ENCODE assay signal across 1 cellular context in the genomic region with DNA sequence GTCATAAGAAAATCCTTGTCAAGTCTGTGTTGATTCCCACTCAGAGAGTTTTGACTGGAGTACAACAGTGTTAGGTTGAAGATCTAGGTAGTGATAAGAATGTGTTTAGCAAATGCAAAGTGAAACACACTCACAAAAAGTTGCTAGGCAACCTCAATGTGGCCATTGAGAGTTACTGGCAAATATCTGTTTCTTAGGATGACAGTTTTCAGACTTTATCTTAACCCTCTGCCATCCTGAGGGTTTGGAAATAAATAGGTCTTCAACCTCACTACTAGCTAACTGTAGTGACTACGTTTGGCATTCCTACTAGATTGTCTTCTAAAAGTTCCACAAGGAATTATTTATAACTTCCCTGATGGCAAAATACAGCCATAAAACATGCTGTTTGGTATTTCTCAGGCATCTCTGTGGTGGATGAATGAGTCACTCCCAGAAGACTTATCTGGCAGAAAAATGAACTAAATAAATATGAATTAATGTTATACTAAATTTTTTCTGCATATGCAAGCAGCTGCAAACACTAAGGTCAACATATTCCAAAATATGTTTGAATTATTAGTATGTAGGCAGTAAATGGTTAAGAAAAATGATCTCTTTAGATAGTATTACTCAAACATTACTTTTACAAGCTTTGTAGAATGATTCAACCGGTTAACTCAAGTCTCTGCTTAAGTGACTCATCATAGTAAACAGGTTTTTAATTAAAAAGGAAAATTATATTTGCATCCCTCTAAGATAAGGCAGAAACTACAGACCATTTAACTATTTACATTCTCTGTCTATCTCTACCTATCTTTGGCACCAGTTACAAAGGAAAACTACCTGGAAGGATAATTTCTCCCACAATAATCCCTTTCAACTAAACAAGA.
TF ChIP-seq lines count a peak whose summit lies in the region.

No MANE protein-coding gene starts in this region.

TF ChIP-seq in SK-N-SH, 30 proteins besides CTCF, POLR2A, EP300 and RAD21 (continued from another document):
- TF ChIP-seq, protein P1, sequence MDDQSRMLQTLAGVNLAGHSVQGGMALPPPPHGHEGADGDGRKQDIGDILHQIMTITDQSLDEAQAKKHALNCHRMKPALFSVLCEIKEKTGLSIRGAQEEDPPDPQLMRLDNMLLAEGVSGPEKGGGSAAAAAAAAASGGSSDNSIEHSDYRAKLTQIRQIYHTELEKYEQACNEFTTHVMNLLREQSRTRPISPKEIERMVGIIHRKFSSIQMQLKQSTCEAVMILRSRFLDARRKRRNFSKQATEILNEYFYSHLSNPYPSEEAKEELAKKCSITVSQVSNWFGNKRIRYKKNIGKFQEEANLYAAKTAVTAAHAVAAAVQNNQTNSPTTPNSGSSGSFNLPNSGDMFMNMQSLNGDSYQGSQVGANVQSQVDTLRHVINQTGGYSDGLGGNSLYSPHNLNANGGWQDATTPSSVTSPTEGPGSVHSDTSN (IDR thresholded peaks at IDR 0.05) = peak; percentile 94
- TF ChIP-seq, protein P2, sequence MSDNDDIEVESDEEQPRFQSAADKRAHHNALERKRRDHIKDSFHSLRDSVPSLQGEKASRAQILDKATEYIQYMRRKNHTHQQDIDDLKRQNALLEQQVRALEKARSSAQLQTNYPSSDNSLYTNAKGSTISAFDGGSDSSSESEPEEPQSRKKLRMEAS (IDR thresholded peaks at IDR 0.05; ENCODE audit: low read depth) = no peak
- TF ChIP-seq TAF1 (IDR thresholded peaks at IDR 0.05; ENCODE audit: borderline replicate concordance, low read depth, low read length) (no peak), TCF12 (IDR thresholded peaks at IDR 0.05) (peak; percentile 96), MXI1 (IDR thresholded peaks at IDR 0.05; ENCODE audit: low read depth, low read length) (no peak)
- TF ChIP-seq, protein P3, sequence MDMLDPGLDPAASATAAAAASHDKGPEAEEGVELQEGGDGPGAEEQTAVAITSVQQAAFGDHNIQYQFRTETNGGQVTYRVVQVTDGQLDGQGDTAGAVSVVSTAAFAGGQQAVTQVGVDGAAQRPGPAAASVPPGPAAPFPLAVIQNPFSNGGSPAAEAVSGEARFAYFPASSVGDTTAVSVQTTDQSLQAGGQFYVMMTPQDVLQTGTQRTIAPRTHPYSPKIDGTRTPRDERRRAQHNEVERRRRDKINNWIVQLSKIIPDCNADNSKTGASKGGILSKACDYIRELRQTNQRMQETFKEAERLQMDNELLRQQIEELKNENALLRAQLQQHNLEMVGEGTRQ (IDR thresholded peaks at IDR 0.05; ENCODE audit: borderline replicate concordance, low read depth, low read length) = no peak
- TF ChIP-seq, protein P4, sequence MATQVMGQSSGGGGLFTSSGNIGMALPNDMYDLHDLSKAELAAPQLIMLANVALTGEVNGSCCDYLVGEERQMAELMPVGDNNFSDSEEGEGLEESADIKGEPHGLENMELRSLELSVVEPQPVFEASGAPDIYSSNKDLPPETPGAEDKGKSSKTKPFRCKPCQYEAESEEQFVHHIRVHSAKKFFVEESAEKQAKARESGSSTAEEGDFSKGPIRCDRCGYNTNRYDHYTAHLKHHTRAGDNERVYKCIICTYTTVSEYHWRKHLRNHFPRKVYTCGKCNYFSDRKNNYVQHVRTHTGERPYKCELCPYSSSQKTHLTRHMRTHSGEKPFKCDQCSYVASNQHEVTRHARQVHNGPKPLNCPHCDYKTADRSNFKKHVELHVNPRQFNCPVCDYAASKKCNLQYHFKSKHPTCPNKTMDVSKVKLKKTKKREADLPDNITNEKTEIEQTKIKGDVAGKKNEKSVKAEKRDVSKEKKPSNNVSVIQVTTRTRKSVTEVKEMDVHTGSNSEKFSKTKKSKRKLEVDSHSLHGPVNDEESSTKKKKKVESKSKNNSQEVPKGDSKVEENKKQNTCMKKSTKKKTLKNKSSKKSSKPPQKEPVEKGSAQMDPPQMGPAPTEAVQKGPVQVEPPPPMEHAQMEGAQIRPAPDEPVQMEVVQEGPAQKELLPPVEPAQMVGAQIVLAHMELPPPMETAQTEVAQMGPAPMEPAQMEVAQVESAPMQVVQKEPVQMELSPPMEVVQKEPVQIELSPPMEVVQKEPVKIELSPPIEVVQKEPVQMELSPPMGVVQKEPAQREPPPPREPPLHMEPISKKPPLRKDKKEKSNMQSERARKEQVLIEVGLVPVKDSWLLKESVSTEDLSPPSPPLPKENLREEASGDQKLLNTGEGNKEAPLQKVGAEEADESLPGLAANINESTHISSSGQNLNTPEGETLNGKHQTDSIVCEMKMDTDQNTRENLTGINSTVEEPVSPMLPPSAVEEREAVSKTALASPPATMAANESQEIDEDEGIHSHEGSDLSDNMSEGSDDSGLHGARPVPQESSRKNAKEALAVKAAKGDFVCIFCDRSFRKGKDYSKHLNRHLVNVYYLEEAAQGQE (IDR thresholded peaks at IDR 0.05; ENCODE audit: low read depth, low read length) = no peak
